In genomic region chr2:27070653-27071276, GRCh38 we compare ENCODE assay signal across 8 cellular contexts. TPM values are rescaled to one million over a fixed set of nuclear protein-coding genes. Genes with fewer than 3 reads are reported as not detected.
A peak's percentile ranks its signal among the peaks of the same experiment; 100 is the strongest.
DNase-seq lines count a peak whose midpoint lies in the region; ATAC-seq and TF ChIP-seq lines count a peak whose summit lies in the region.

No MANE protein-coding gene starts in this region.

- H2AFZ ChIP-seq in Loucy (ENCODE audit: low read length), result peak overlapping the region; percentile 69; the same call in 1 of the 2 replicates
- H2AFZ ChIP-seq in neuronal stem cell (ENCODE audit: low read length), result peak overlapping the region; percentile 92

- H3K4me3 ChIP-seq in Caco-2 (ENCODE audit: low read depth, low read length) (peak overlapping the region; percentile 90), Loucy (ENCODE audit: low read length, poor library complexity, severe bottlenecking) (peak overlapping the region; percentile 88), neuronal stem cell (ENCODE audit: low read length in 2 of 2) (peak overlapping the region; percentile 92 to 94)

- H4K8ac ChIP-seq in neuronal stem cell (ENCODE audit: low read depth, low read length), result no peak overlapping the region

- no peaks in the 10 kb centered on the region for H3K9me2 ChIP-seq in Loucy (replicated peaks; ENCODE audit: low read depth, low read length)

- peak; percentile 9 for ATAC-seq in effector memory CD8-positive, alpha-beta T cell (replicated peaks)
- ATAC-seq in sciatic nerve (no peak), HG03520 (IDR thresholded peaks at IDR 0.05; ENCODE audit: unreplicated experiment) (no peak), HG02970 (IDR thresholded peaks at IDR 0.05; ENCODE audit: low FRiP score, unreplicated experiment) (no peak)

- no peaks in the 10 kb centered on the region for H3K9me3 ChIP-seq in Caco-2
- H3K9me3 ChIP-seq in Loucy (ENCODE audit: insufficient read depth, low read depth, low read length), result no peaks in the 10 kb centered on the region
- H3K9me3 ChIP-seq in neuronal stem cell (replicated peaks in 1 of 2; ENCODE audit: control insufficient read depth in 2 of 2, insufficient read depth in 1 of 2, low read depth in 1 of 2, low read length in 2 of 2), result no peaks in the 10 kb centered on the region

- peak overlapping the region; percentile 95 for H3K23ac ChIP-seq in neuronal stem cell (ENCODE audit: low read depth, low read length, poor library complexity)

- WGBS in neuronal stem cell (ENCODE audit: extremely low coverage in 2 of 2, insufficient read length in 2 of 2, insufficient replicate concordance in 1 of 2), 2 donors, result no CpG with 5 or more reads among the region's 11 CpGs

- peaks cover 7% of the 10 kb centered on the region for H3K27me3 Mint-ChIP-seq in Caco-2 (ENCODE audit: insufficient read depth, unreplicated experiment)
- no peaks in the 10 kb centered on the region for H3K27me3 Mint-ChIP-seq in effector memory CD8-positive, alpha-beta T cell

- H3K9me3 Mint-ChIP-seq in Caco-2 (ENCODE audit: unreplicated experiment), result no peaks in the 10 kb centered on the region
- no peaks in the 10 kb centered on the region for H3K9me3 Mint-ChIP-seq in effector memory CD8-positive, alpha-beta T cell

- CTCF ChIA-PET in Caco-2 (lab: Charles Lee), result interaction anchor here (0.6 to 2.4 kb wide), 8 partner anchors 11 to 1224 kb away, joined by 3 to 19 read pairs (median 4); partner anchors contain the start of genes AGBL5 and KHK

- H3F3A ChIP-seq in Loucy (ENCODE audit: low read depth), result no peaks in the 10 kb centered on the region

- H3K4me1 ChIP-seq in Caco-2, result no peaks in the 10 kb centered on the region
- peaks cover 49% of the 10 kb centered on the region for H3K4me1 ChIP-seq in Loucy (ENCODE audit: insufficient read depth, low read length, poor library complexity, severe bottlenecking)
- peaks cover 12 to 16% of the 10 kb centered on the region in 2 donors for H3K4me1 ChIP-seq in neuronal stem cell (ENCODE audit: control insufficient read depth in 2 of 2, insufficient read depth in 1 of 2, low read depth in 1 of 2, low read length in 2 of 2)

- H3K36me3 ChIP-seq in Caco-2 (ENCODE audit: control insufficient read depth, insufficient read depth, low read length) (no peaks in the 10 kb centered on the region), Loucy (ENCODE audit: insufficient read depth, low read length) (no peaks in the 10 kb centered on the region), neuronal stem cell (replicated peaks in 1 of 2; ENCODE audit: control insufficient read depth in 2 of 2, insufficient read depth in 2 of 2, low read length in 2 of 2) (peaks cover 23 to 46% of the 10 kb centered on the region in 2 donors)

- H3K4ac ChIP-seq in neuronal stem cell (ENCODE audit: low read length), result peak overlapping the region; percentile 53

- peak overlapping the region; percentile 76 for H2AK5ac ChIP-seq in neuronal stem cell (ENCODE audit: low read depth, low read length)

- H3K4me3 Mint-ChIP-seq in Caco-2 (ENCODE audit: unreplicated experiment), result peak overlapping the region; percentile 95
- H3K4me3 Mint-ChIP-seq in effector memory CD8-positive, alpha-beta T cell, result peak overlapping the region; percentile 97 to 99

- no peak for TF ChIP-seq CTCF in Caco-2 (IDR thresholded peaks at IDR 0.05; ENCODE audit: insufficient read depth in 1 of 2, low read depth in 1 of 2, low read length in 1 of 2, severe bottlenecking in 1 of 2, unreplicated experiment in 1 of 2)
- TF ChIP-seq CTCF in Loucy (conservative IDR thresholded peaks at IDR 0.05; ENCODE audit: low read length), result no peak

- H2BK5ac ChIP-seq in neuronal stem cell (ENCODE audit: low read length), result no peak overlapping the region

- no peak overlapping the region for H2BK12ac ChIP-seq in neuronal stem cell (ENCODE audit: low read length)

- peaks cover 51% of the 10 kb centered on the region for H3K36me3 Mint-ChIP-seq in Caco-2 (ENCODE audit: insufficient read depth, unreplicated experiment)
- H3K36me3 Mint-ChIP-seq in effector memory CD8-positive, alpha-beta T cell (ENCODE audit: insufficient read depth), result peaks cover 35% of the 10 kb centered on the region

- H4K20me1 ChIP-seq in Loucy (ENCODE audit: insufficient read depth, low read length, poor library complexity, severe bottlenecking), result peaks cover 21% of the 10 kb centered on the region

- H3K9ac ChIP-seq in Loucy (ENCODE audit: low read depth, low read length, poor library complexity, severe bottlenecking), result peak overlapping the region; percentile 95
- peak overlapping the region; percentile 96 for H3K9ac ChIP-seq in neuronal stem cell (ENCODE audit: low read depth, low read length, poor library complexity)

- peak overlapping the region; percentile 98 for H3K18ac ChIP-seq in neuronal stem cell (ENCODE audit: low read length)

- intact Hi-C loops in Caco-2 (cut with micrococcal nuclease; ENCODE audit: unreplicated experiment) (loop anchor here (1.0 kb wide), 3 partner anchors 11 to 19 kb away; partner anchors contain the start of genes AGBL5 and KHK), sciatic nerve (cut with DNase I) (no loop called here)

- H3K4me2 ChIP-seq in Loucy (ENCODE audit: low read depth, low read length, poor library complexity, severe bottlenecking), result peak overlapping the region; percentile 97
- H3K4me2 ChIP-seq in neuronal stem cell (ENCODE audit: insufficient read depth, low read length, poor library complexity, severe bottlenecking), result peak overlapping the region; percentile 92

- H3K79me2 ChIP-seq in Loucy (ENCODE audit: insufficient read depth, low read length), result peaks cover 43% of the 10 kb centered on the region

- peak overlapping the region; percentile 60 for H2BK15ac ChIP-seq in neuronal stem cell (ENCODE audit: low read length)

- H4K91ac ChIP-seq in neuronal stem cell (ENCODE audit: low read depth, low read length, poor library complexity), result no peak overlapping the region

- DNase-seq in Caco-2 (no peak), neuronal stem cell (ENCODE audit: low spot score) (no peak), sciatic nerve (ENCODE audit: low spot score) (no peak), NCI-H1694 treated with DMSO at 0.1 percent for 48 hours (lab: John Stamatoyannopoulos, UW) (no peak)
- DNase-seq in effector memory CD8-positive, alpha-beta T cell, result peak in 1 of 3 experiments; percentile 21

- TSS peak; percentile 66 for BruUV-seq in Caco-2 (replicated peaks; lab: Mats Ljungman, UMichigan)

- H3K27me3 ChIP-seq in Caco-2 (replicated peaks; ENCODE audit: control insufficient read depth, insufficient read depth, low read length), result no peaks in the 10 kb centered on the region
- H3K27me3 ChIP-seq in Loucy (ENCODE audit: insufficient read depth, low read length, poor library complexity, severe bottlenecking), result no peaks in the 10 kb centered on the region
- H3K27me3 ChIP-seq in neuronal stem cell (ENCODE audit: control insufficient read depth in 3 of 3, insufficient read depth in 3 of 3, low read depth in 1 of 3, low read length in 3 of 3), result no peaks in the 10 kb centered on the region

- no peak overlapping the region for H3K27ac ChIP-seq in neuronal stem cell (replicated peaks; ENCODE audit: low read length)

- no peak overlapping the region for H2BK120ac ChIP-seq in neuronal stem cell (ENCODE audit: low read depth, low read length)

- H3K27ac Mint-ChIP-seq in Caco-2 (ENCODE audit: unreplicated experiment), result peak overlapping the region; percentile 92
- H3K27ac Mint-ChIP-seq in effector memory CD8-positive, alpha-beta T cell, result peak overlapping the region; percentile 91 to 96

- peaks cover 9% of the 10 kb centered on the region for H3K4me1 Mint-ChIP-seq in Caco-2 (ENCODE audit: low read depth, unreplicated experiment)
- peaks cover 44 to 62% of the 10 kb centered on the region in 2 donors for H3K4me1 Mint-ChIP-seq in effector memory CD8-positive, alpha-beta T cell (ENCODE audit: low read depth in 2 of 2)

- POLR2A ChIA-PET in Caco-2 (lab: Charles Lee), result interaction anchor here (0.6 to 1.7 kb wide), 9 partner anchors 8 to 252 kb away, joined by 3 to 27 read pairs (median 5); partner anchors contain the start of genes AGBL5, ATRAID, KHK and SLC5A6

- peaks cover 7% of the 10 kb centered on the region for H3K79me1 ChIP-seq in neuronal stem cell (ENCODE audit: low read depth, low read length)

- H3K14ac ChIP-seq in neuronal stem cell (ENCODE audit: low read length), result peak overlapping the region; percentile 26

RNA-seq across cellular contexts. Expression of gene OST4, which starts 0.7 kb away (rescaled TPM):
- total RNA-seq in Caco-2 (2022), result 237 and 249 TPM in 2 replicates
- 668 TPM for polyA plus RNA-seq in neuronal stem cell (2013, experiment 1 of 2)
- 664 TPM for polyA plus RNA-seq in neuronal stem cell (2013, experiment 2 of 2)
- total RNA-seq in sciatic nerve, result 198 TPM

RNA-seq across cellular contexts. Expression of gene EMILIN1, which starts 7.7 kb away (rescaled TPM):
- total RNA-seq in Caco-2 (2022), result 0.30 and 0.43 TPM in 2 replicates
- polyA plus RNA-seq in neuronal stem cell (2013, experiment 1 of 2), result 3.0 TPM
- polyA plus RNA-seq in neuronal stem cell (2013, experiment 2 of 2), result 2.9 TPM
- 46.8 TPM for total RNA-seq in sciatic nerve

RNA-seq across cellular contexts. Expression of gene KHK, which starts 15.8 kb away (rescaled TPM):
- total RNA-seq in Caco-2 (2022) (7.9 and 9.3 TPM in 2 replicates), sciatic nerve (7.1 TPM)
- 3.8 TPM for polyA plus RNA-seq in neuronal stem cell (2013, experiment 1 of 2)
- polyA plus RNA-seq in neuronal stem cell (2013, experiment 2 of 2), result 3.7 TPM

RNA-seq across cellular contexts. Expression of gene AGBL5, which starts 19.3 kb away (rescaled TPM):
- total RNA-seq in Caco-2 (2022) (31.4 and 34.1 TPM in 2 replicates), sciatic nerve (16.3 TPM)
- polyA plus RNA-seq in neuronal stem cell (2013, experiment 1 of 2), result 79.9 TPM
- 78.2 TPM for polyA plus RNA-seq in neuronal stem cell (2013, experiment 2 of 2)

RNA-seq across cellular contexts. Expression of gene TMEM214, which starts 38.0 kb away (rescaled TPM):
- total RNA-seq in Caco-2 (2022) (85.0 and 85.4 TPM in 2 replicates), sciatic nerve (74.0 TPM)
- polyA plus RNA-seq in neuronal stem cell (2013, experiment 1 of 2), result 21.6 TPM
- 22.1 TPM for polyA plus RNA-seq in neuronal stem cell (2013, experiment 2 of 2)

Comparison
In these comparisons a context has a peak if more than half of its experiments do, and no peak if none do; other contexts are left out.
1. RNA of gene EMILIN1, which starts 7.7 kb away (total RNA-seq): 46.8 TPM in sciatic nerve (single experiment); 0.30 to 0.43 TPM in Caco-2; every median in the first group is over 10 times any median in the second.
2. Peak in every context shown above with its lines, with median percentiles within 50 percentile points of each other: H3K4me3 ChIP-seq.